Comparison of ENCODE assay signal across 1 cellular context in the genomic region with DNA sequence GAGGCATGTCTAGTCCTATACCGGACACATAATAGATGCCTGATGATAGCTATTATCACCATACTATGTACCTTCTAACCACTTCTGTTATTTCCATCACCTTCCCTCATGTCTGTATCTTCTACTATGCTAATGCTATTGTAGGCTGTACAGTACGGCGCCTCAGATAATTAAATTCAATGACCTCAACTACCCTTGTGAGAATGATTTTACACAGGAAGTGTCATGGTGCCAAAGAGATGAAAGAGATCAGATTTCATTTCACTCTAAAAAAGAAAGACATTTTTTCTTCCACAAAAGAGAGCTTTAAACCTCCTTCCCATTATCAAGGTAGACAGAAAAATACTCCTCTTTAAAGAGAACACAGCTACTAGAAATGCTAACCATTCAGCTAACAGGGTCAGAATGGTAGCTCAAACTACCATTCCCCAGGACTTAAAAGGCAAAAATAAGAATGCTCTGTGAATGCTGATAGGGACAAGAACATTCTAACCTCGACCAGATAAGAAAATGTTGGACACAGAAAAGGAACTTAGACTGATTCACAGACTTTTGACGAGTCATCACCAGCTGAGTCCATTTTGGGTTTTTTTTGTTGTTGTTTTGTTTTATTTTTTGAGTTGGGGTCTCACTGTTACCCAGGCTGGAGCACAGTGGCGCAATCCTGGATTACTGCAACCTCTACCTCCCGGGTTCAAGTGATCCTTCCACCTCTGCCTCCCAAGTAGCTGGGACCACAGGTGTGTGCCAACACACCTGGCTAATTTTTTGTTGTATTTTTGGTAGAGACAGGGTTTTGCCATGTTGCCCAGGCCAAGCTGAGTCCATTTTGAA.
TF ChIP-seq lines count a peak whose summit lies in the region.

No MANE protein-coding gene starts in this region.

TF ChIP-seq in GM23338, 12 proteins besides CTCF, POLR2A, EP300 and RAD21 (continued from another document):
- no peak for TF ChIP-seq ZNF462 (CRISPR knock-in tag; IDR thresholded peaks at IDR 0.05)
- TF ChIP-seq ETS1 (IDR thresholded peaks at IDR 0.05): no peak
- TF ChIP-seq, protein P1, sequence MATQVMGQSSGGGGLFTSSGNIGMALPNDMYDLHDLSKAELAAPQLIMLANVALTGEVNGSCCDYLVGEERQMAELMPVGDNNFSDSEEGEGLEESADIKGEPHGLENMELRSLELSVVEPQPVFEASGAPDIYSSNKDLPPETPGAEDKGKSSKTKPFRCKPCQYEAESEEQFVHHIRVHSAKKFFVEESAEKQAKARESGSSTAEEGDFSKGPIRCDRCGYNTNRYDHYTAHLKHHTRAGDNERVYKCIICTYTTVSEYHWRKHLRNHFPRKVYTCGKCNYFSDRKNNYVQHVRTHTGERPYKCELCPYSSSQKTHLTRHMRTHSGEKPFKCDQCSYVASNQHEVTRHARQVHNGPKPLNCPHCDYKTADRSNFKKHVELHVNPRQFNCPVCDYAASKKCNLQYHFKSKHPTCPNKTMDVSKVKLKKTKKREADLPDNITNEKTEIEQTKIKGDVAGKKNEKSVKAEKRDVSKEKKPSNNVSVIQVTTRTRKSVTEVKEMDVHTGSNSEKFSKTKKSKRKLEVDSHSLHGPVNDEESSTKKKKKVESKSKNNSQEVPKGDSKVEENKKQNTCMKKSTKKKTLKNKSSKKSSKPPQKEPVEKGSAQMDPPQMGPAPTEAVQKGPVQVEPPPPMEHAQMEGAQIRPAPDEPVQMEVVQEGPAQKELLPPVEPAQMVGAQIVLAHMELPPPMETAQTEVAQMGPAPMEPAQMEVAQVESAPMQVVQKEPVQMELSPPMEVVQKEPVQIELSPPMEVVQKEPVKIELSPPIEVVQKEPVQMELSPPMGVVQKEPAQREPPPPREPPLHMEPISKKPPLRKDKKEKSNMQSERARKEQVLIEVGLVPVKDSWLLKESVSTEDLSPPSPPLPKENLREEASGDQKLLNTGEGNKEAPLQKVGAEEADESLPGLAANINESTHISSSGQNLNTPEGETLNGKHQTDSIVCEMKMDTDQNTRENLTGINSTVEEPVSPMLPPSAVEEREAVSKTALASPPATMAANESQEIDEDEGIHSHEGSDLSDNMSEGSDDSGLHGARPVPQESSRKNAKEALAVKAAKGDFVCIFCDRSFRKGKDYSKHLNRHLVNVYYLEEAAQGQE (IDR thresholded peaks at IDR 0.05; ENCODE audit: unreplicated experiment): no peak
- TF ChIP-seq STAT1 (IDR thresholded peaks at IDR 0.05; ENCODE audit: unreplicated experiment): no peak
- TF ChIP-seq NANOG (IDR thresholded peaks at IDR 0.05; ENCODE audit: borderline replicate concordance): no peak
TF ChIP-seq in GM23338: peak in this region for 0.
